15 cellular contexts compared by ENCODE assay signal in genomic region chr2:235542728-235543125, GRCh38. TPM values are rescaled to one million over a fixed set of nuclear protein-coding genes. Genes with fewer than 3 reads are reported as not detected.
DNase-seq lines count a peak whose midpoint lies in the region; ATAC-seq and TF ChIP-seq lines count a peak whose summit lies in the region.
"Had no signal": no experiment of that assay in that cellular context is flagged by ENCODE, and none has a peak within 500 bp of the region (broad histone marks: within the 10 kb centered on the region; RNA-seq: fewer than 3 reads in every experiment).

No MANE protein-coding gene starts in this region.

- intact Hi-C loops in left cardiac atrium (cut with DNase I) = no loop called here
- intact Hi-C loops in PC-9 (cut with micrococcal nuclease; ENCODE audit: unreplicated experiment) = loop anchor here (2.0 to 5.0 kb wide), 4 partner anchors 28 to 206 kb away; partner anchors contain the start of gene AGAP1
- intact Hi-C loops in left colon (cut with DNase I, micrococcal nuclease) = no loop called here
- intact Hi-C loops in tibial artery (cut with DNase I; ENCODE audit: low total_unique reads) = no loop called here

- ATAC-seq in left cardiac atrium = no peak
- ATAC-seq in left colon = peak; percentile 58
- ATAC-seq in GM19467 (IDR thresholded peaks at IDR 0.05; ENCODE audit: unreplicated experiment) = no peak
- ATAC-seq: heart left ventricle; stimulated activated naive B cell treated with anti-CD40 and anti-IgM and Interleukin-4, amounts not matched to agents 10 μg/mL and 1 μg/mL and 100 μg/mL, for 72 hours had no signal

- H3K27ac ChIP-seq in right atrium auricular region = no peak overlapping the region
- H3K27ac ChIP-seq in PC-9 = peak overlapping the region; percentile 91
- H3K27ac ChIP-seq in tibial artery = no peak overlapping the region
- H3K27ac ChIP-seq: heart left ventricle had no signal

- H2AFZ ChIP-seq in PC-9 = no peak overlapping the region

- H3K4me1 ChIP-seq in right atrium auricular region (peaks cover 0 to 20% of the 10 kb centered on the region in 2 donors), PC-9 (replicated peaks; ENCODE audit: insufficient read depth) (peaks cover 58% of the 10 kb centered on the region), tibial artery (peaks cover 0 to 7% (median 0%) of the 10 kb centered on the region in 4 donors)

- TF ChIP-seq CTCF in right atrium auricular region (IDR thresholded peaks at IDR 0.05) = no peak
- no peak for TF ChIP-seq CTCF in PC-9 (conservative IDR thresholded peaks at IDR 0.05)
- TF ChIP-seq CTCF in tibial artery (IDR thresholded peaks at IDR 0.05) = no peak

- H3K36me3 ChIP-seq in right atrium auricular region (no peaks in the 10 kb centered on the region), PC-9 (ENCODE audit: low read depth) (0 out of 2 replicates have a peak, but pooled peaks cover 4% of the 10 kb centered on the region), tibial artery (no peaks in the 10 kb centered on the region)
- H3K36me3 ChIP-seq: heart left ventricle had no signal

- POLR2A ChIA-PET in PC-9 (lab: Charles Lee; ENCODE audit: unreplicated experiment) = no interaction called here

- no peaks in the 10 kb centered on the region for H3K9me2 ChIP-seq in PC-9 (ENCODE audit: insufficient read depth)

- H3F3A ChIP-seq in PC-9 (ENCODE audit: insufficient read depth, low read depth) = peaks cover 36% of the 10 kb centered on the region

- H3K4me2 ChIP-seq in PC-9 = peak overlapping the region; percentile 85

- CTCF ChIA-PET in PC-9 (lab: Charles Lee) = interaction anchor here (1.1 to 1.7 kb wide), 2 partner anchors 9 to 44 kb away, joined by 3 to 6 read pairs; no protein-coding TSS in a partner anchor

- H3K27me3 ChIP-seq in right atrium auricular region (no peaks in the 10 kb centered on the region), PC-9 (ENCODE audit: insufficient read depth, low read depth) (no peaks in the 10 kb centered on the region), tibial artery (no peaks in the 10 kb centered on the region)
- H3K27me3 ChIP-seq: heart left ventricle had no signal

- H3K4me3 ChIP-seq in right atrium auricular region (no peak overlapping the region), PC-9 (peak overlapping the region; percentile 41; the same call in 1 of the 2 replicates), tibial artery (no peak overlapping the region)
- H3K4me3 ChIP-seq: heart left ventricle had no signal

- peaks cover 95% of the 10 kb centered on the region for H3K79me2 ChIP-seq in PC-9 (ENCODE audit: low read depth)

- DNase-seq in left cardiac atrium (peak; percentile 2), right atrium auricular region (ENCODE audit: low spot score) (no peak), PC-9 (peak; percentile 89 to 94), left colon (peak; percentile 51 to 82), retina (no peak), tibial artery (no peak), UCSD-AML1 (lab: John Stamatoyannopoulos, UW; ENCODE audit: unreplicated experiment) (no peak)
- DNase-seq: activated CD8-positive, alpha-beta memory T cell treated with anti-CD3 and anti-CD28 coated beads for 24 hours; CD4-positive, CD25-positive, alpha-beta regulatory T cell; effector CD4-positive, alpha-beta T cell; NCI-H187 treated with DMSO at 0.1 percent for 48 hours; NCI-H82; stimulated activated naive B cell treated with anti-CD40 and anti-IgM and Interleukin-4, amounts not matched to agents 10 μg/mL and 1 μg/mL and 100 μg/mL, for 72 hours had no signal

- peaks cover 25% of the 10 kb centered on the region for H4K20me1 ChIP-seq in PC-9 (ENCODE audit: insufficient read depth)

- H3K9me3 ChIP-seq in right atrium auricular region (no peaks in the 10 kb centered on the region), PC-9 (ENCODE audit: insufficient read depth, low read depth) (no peaks in the 10 kb centered on the region), tibial artery (no peaks in the 10 kb centered on the region)
- H3K9me3 ChIP-seq: heart left ventricle had no signal

- no TSS peak for BruUV-seq in PC-9 (replicated peaks; lab: Mats Ljungman, UMichigan)

RNA-seq across cellular contexts. Expression of gene AGAP1, which starts 48.9 kb away (rescaled TPM):
- 10 to 100 TPM; 22.5 to 23.9 TPM for total RNA-seq in left cardiac atrium
- total RNA-seq in right atrium auricular region = 10 to 100 TPM; 11.6 to 17.2 TPM
- 91.4 and 107 TPM in 2 replicates for total RNA-seq in PC-9 (2021)
- 10 to 100 TPM; 61.3 to 78.5 TPM for total RNA-seq in left colon

Comparison
In these comparisons a context has a peak if more than half of its experiments do, and no peak if none do; other contexts are left out.
1. DNase-seq: peak in left cardiac atrium (single experiment), PC-9 (2 of 2) and left colon (2 of 2); none in right atrium auricular region (single experiment), retina (single experiment), tibial artery (0 of 2) and UCSD-AML1 (single experiment).